In genomic region chr20:11677445-11678235, GRCh38 we compare ENCODE assay signal across 31 cellular contexts.
"Had no signal": no experiment of that assay in that cellular context is flagged by ENCODE, and none has a peak within 500 bp of the region (broad histone marks: within the 10 kb centered on the region; RNA-seq: fewer than 3 reads in every experiment).

No MANE protein-coding gene starts in this region.

- H3K4me1 Mint-ChIP-seq: activated CD4-positive, alpha-beta memory T cell treated with anti-CD3 and anti-CD28 coated beads, Interleukin-2, amount 10 ng/mL, durations not matched to agents 7 days and 5 days; activated CD8-positive, alpha-beta memory T cell treated with anti-CD3 and anti-CD28 coated beads, Interleukin-2, amount 10 ng/mL, durations not matched to agents 7 days and 5 days; activated naive CD4-positive, alpha-beta T cell treated with anti-CD3 and anti-CD28 coated beads, Interleukin-2, amount 10 ng/mL, durations not matched to agents 7 days and 5 days; activated naive CD8-positive, alpha-beta T cell treated with anti-CD3 and anti-CD28 coated beads, Interleukin-2, amount 50 U/mL, for 24 hours had no signal

- H3K36me3 ChIP-seq: MG63, WERI-Rb-1 had no signal

- ATAC-seq: activated CD8-positive, alpha-beta memory T cell treated with anti-CD3 and anti-CD28 coated beads, Interleukin-2, amount 10 ng/mL, durations not matched to agents 7 days and 5 days; activated naive CD8-positive, alpha-beta T cell treated with anti-CD3 and anti-CD28 coated beads, Interleukin-2, amount 50 U/mL, for 24 hours had no signal

- H3K27me3 Mint-ChIP-seq: activated CD4-positive, alpha-beta memory T cell treated with anti-CD3 and anti-CD28 coated beads, Interleukin-2, amount 10 ng/mL, durations not matched to agents 7 days and 5 days; activated CD8-positive, alpha-beta memory T cell treated with anti-CD3 and anti-CD28 coated beads, Interleukin-2, amount 10 ng/mL, durations not matched to agents 7 days and 5 days; activated naive CD4-positive, alpha-beta T cell treated with anti-CD3 and anti-CD28 coated beads, Interleukin-2, amount 10 ng/mL, durations not matched to agents 7 days and 5 days; activated naive CD8-positive, alpha-beta T cell; activated naive CD8-positive, alpha-beta T cell treated with anti-CD3 and anti-CD28 coated beads, Interleukin-2, amount 50 U/mL, for 24 hours had no signal

- H3K4me3 Mint-ChIP-seq: activated CD4-positive, alpha-beta memory T cell treated with anti-CD3 and anti-CD28 coated beads, Interleukin-2, amount 10 ng/mL, durations not matched to agents 7 days and 5 days; activated CD8-positive, alpha-beta memory T cell treated with anti-CD3 and anti-CD28 coated beads, Interleukin-2, amount 10 ng/mL, durations not matched to agents 7 days and 5 days; activated naive CD4-positive, alpha-beta T cell treated with anti-CD3 and anti-CD28 coated beads, Interleukin-2, amount 10 ng/mL, durations not matched to agents 7 days and 5 days; activated naive CD8-positive, alpha-beta T cell; activated naive CD8-positive, alpha-beta T cell treated with anti-CD3 and anti-CD28 coated beads, Interleukin-2, amount 50 U/mL, for 24 hours; brain had no signal

- H3K27ac Mint-ChIP-seq: activated CD4-positive, alpha-beta memory T cell treated with anti-CD3 and anti-CD28 coated beads, Interleukin-2, amount 10 ng/mL, durations not matched to agents 7 days and 5 days; activated CD8-positive, alpha-beta memory T cell treated with anti-CD3 and anti-CD28 coated beads, Interleukin-2, amount 10 ng/mL, durations not matched to agents 7 days and 5 days; activated naive CD4-positive, alpha-beta T cell treated with anti-CD3 and anti-CD28 coated beads, Interleukin-2, amount 10 ng/mL, durations not matched to agents 7 days and 5 days; activated naive CD8-positive, alpha-beta T cell; activated naive CD8-positive, alpha-beta T cell treated with anti-CD3 and anti-CD28 coated beads, Interleukin-2, amount 50 U/mL, for 24 hours had no signal

- H3K4me3 ChIP-seq: MG63, PC-9 had no signal

- H3K4me2 ChIP-seq: PC-9 had no signal

- H2AFZ ChIP-seq: PC-9 had no signal

- H3K36me3 Mint-ChIP-seq: activated CD8-positive, alpha-beta memory T cell treated with anti-CD3 and anti-CD28 coated beads, Interleukin-2, amount 10 ng/mL, durations not matched to agents 7 days and 5 days; activated naive CD4-positive, alpha-beta T cell treated with anti-CD3 and anti-CD28 coated beads, Interleukin-2, amount 10 ng/mL, durations not matched to agents 7 days and 5 days; activated naive CD8-positive, alpha-beta T cell; brain had no signal

- H3K9me3 ChIP-seq: MG63 had no signal

- H3K27me3 ChIP-seq: MG63 had no signal

- DNase-seq: activated CD4-positive, alpha-beta memory T cell treated with anti-CD3 and anti-CD28 coated beads, Interleukin-2, amount 10 ng/mL, durations not matched to agents 7 days and 5 days; activated CD4-positive, alpha-beta T cell treated with anti-CD3 and anti-CD28 coated beads for 1 hour; activated CD4-positive, alpha-beta T cell treated with anti-CD3 and anti-CD28 coated beads for 48 hours; activated CD4-positive, CD25-positive, alpha-beta regulatory T cell; activated CD8-positive, alpha-beta memory T cell treated with anti-CD3 and anti-CD28 coated beads for 24 hours; activated CD8-positive, alpha-beta memory T cell treated with anti-CD3 and anti-CD28 coated beads, Interleukin-2, amount 10 ng/mL, durations not matched to agents 7 days and 5 days; activated CD8-positive, alpha-beta memory T cell treated with anti-CD3 and anti-CD28 coated beads, Interleukin-2, amount 50 U/mL, for 48 hours; activated effector memory CD4-positive, alpha-beta T cell treated with Interleukin-2 at 50 U/mL for 16 hours; activated naive CD4-positive, alpha-beta T cell treated with anti-CD3 and anti-CD28 coated beads, Interleukin-2, amount 10 ng/mL, durations not matched to agents 7 days and 5 days; activated naive CD8-positive, alpha-beta T cell treated with anti-CD3 and anti-CD28 coated beads, Interleukin-2, amount 50 U/mL, for 24 hours; activated T-cell treated with anti-CD3 and anti-CD28 coated beads, Interleukin-2, amount 50 U/mL, for 48 hours; Karpas-422; KBM-7; MG63; NCI-H1048; NCI-H1105 treated with DMSO at 0.1 percent for 48 hours; NCI-H146; NCI-H187 treated with DMSO at 0.1 percent for 48 hours; NCI-H2081; NCI-H2171 treated with DMSO at 0.1 percent for 48 hours; NCI-H226; NCI-H524; PC-9; Right ventricle myocardium superior; SW 1271; T-helper 1 cell; T-helper 2 cell; T-helper 9 cell; WERI-Rb-1 had no signal
